ENCODE assay signal across 11 cellular contexts in genomic region chr10:59387951-59388431, GRCh38. TPM values are rescaled to one million over a fixed set of nuclear protein-coding genes. Genes with fewer than 3 reads are reported as not detected.
DNase-seq lines count a peak whose midpoint lies in the region; ATAC-seq, FAIRE-seq and TF ChIP-seq lines count a peak whose summit lies in the region.
"Had no signal": no experiment of that assay in that cellular context is flagged by ENCODE, and none has a peak within 500 bp of the region (broad histone marks: within the 10 kb centered on the region; RNA-seq: fewer than 3 reads in every experiment).

No MANE protein-coding gene starts in this region.

- peak; percentile 100 for FAIRE-seq in H54 (lab: Jason Lieb, UNC)
- FAIRE-seq: G401.6, keratinocyte had no signal

- no peak for TF ChIP-seq POLR2A in H54 (IDR thresholded peaks at IDR 0.05; ENCODE audit: low read depth, low read length)

- H3K9me3 ChIP-seq in adipocyte (ENCODE audit: control insufficient read depth, low read length): no peaks in the 10 kb centered on the region

- no peaks in the 10 kb centered on the region for H3K36me3 ChIP-seq in adipocyte (ENCODE audit: control insufficient read depth, insufficient read depth, low read length, severe bottlenecking)

- ATAC-seq in GM18870 (IDR thresholded peaks at IDR 0.05; ENCODE audit: unreplicated experiment) (no peak), GM21528 (IDR thresholded peaks at IDR 0.05; ENCODE audit: low FRiP score, unreplicated experiment) (no peak)

- H3K4me3 ChIP-seq in adipocyte (ENCODE audit: low read length) (no peak overlapping the region), skin epidermis (no peak overlapping the region)

- DNase-seq in H54 (ENCODE audit: insufficient read length, low spot score): peak; percentile 47
- peak; percentile 69 for DNase-seq in adipocyte (ENCODE audit: low read depth)
- peak; percentile 95 for DNase-seq in foreskin melanocyte
- DNase-seq in posterior vena cava (ENCODE audit: low spot score): no peak
- DNase-seq in NCI-H2107 treated with DMSO at 0.1 percent for 48 hours (lab: John Stamatoyannopoulos, UW; ENCODE audit: unreplicated experiment): no peak
- DNase-seq: activated CD4-positive, alpha-beta memory T cell treated with anti-CD3 and anti-CD28 coated beads, Interleukin-2, amount 10 ng/mL, durations not matched to agents 7 days and 5 days had no signal

- no peaks in the 10 kb centered on the region for H3K27me3 ChIP-seq in adipocyte (replicated peaks; ENCODE audit: control insufficient read depth, insufficient read depth, low read length)

- H3K9ac ChIP-seq in adipocyte (ENCODE audit: low read length): no peak overlapping the region

- peak overlapping the region in 12 of 21 experiments; percentile 10 to 73 (median 37) for H3K27ac ChIP-seq in skin epidermis

- H3K4me1 ChIP-seq in adipocyte (ENCODE audit: control insufficient read depth, insufficient read depth, low read length): peaks cover 21% of the 10 kb centered on the region

- intact Hi-C loops in posterior vena cava (cut with DNase I): no loop called here

RNA-seq across cellular contexts. Expression of gene FAM13C, which starts 25.6 kb away (rescaled TPM):
- 10 to 100 TPM in 1 of 2 donors, 1 to 10 TPM in 1; 7.3 to 18.7 TPM for total RNA-seq in posterior vena cava
- total RNA-seq: activated CD4-positive, alpha-beta memory T cell treated with anti-CD3 and anti-CD28 coated beads, Interleukin-2, amount 10 ng/mL, durations not matched to agents 7 days and 5 days had no signal

Comparison
In these comparisons a context has a peak if more than half of its experiments do, and no peak if none do; other contexts are left out.
1. DNase-seq: peak in H54 (single experiment), adipocyte (single experiment) and foreskin melanocyte (single experiment); none in posterior vena cava (single experiment) and NCI-H2107 treated with DMSO at 0.1 percent for 48 hours (single experiment).